Comparison of ENCODE assay signal across 8 cellular contexts in genomic region chr16:1677942-1678499, GRCh38. TPM values are rescaled to one million over a fixed set of nuclear protein-coding genes. Genes with fewer than 3 reads are reported as not detected.
DNase-seq lines count a peak whose midpoint lies in the region; ATAC-seq and TF ChIP-seq lines count a peak whose summit lies in the region.

JPT2 (plus strand) TSS chr16:1678279; CDS start chr16:1678313, 34 bp downstream.

- TF ChIP-seq CTCF in ascending aorta (IDR thresholded peaks at IDR 0.05) = no peak

- H3K36me3 ChIP-seq in ascending aorta (peaks cover 19 to 28% of the 10 kb centered on the region in 2 donors), aorta (ENCODE audit: control insufficient read depth in 1 of 2, insufficient read depth in 2 of 2, low read length in 1 of 2) (peaks cover 0 to 4% of the 10 kb centered on the region in 2 donors)

- ATAC-seq in GM18502 (IDR thresholded peaks at IDR 0.05; ENCODE audit: poor library complexity, unreplicated experiment) = peak; percentile 95
- ATAC-seq in HG02943 (IDR thresholded peaks at IDR 0.05; ENCODE audit: low read depth, unreplicated experiment) = peak; percentile 82
- ATAC-seq in aorta (ENCODE audit: low FRiP score) = peak; percentile 96

- 0% methylated on average over 63 to 79 of the region's 79 CpGs for WGBS in aorta, 2 donors

- H3K27me3 ChIP-seq in ascending aorta (no peaks in the 10 kb centered on the region), aorta (ENCODE audit: control insufficient read depth in 1 of 2, insufficient read depth in 2 of 2, low read length in 1 of 2) (no peaks in the 10 kb centered on the region)

- peak within 1 kb of the TSS; percentile 70 to 90 for H3K4me3 ChIP-seq in ascending aorta
- peak within 1 kb of the TSS; percentile 64 to 67 for H3K4me3 ChIP-seq in aorta (ENCODE audit: low read length in 2 of 2)

- H3K27ac ChIP-seq in ascending aorta = peak within 1 kb of the TSS; percentile 35 to 59
- H3K27ac ChIP-seq in aorta (ENCODE audit: low read depth in 1 of 2, low read length in 2 of 2) = no peak within 1 kb of the TSS

- no peaks in the 10 kb centered on the region for H3K9me3 ChIP-seq in ascending aorta
- H3K9me3 ChIP-seq in aorta (ENCODE audit: control insufficient read depth, low read length) = no peaks in the 10 kb centered on the region

- intact Hi-C loops in T-helper 2 cell treated with Interferon-gamma antibody and Interleukin-4, amounts not matched to agents 100 ng/mL and 5 ng/mL, for 36 hours (cut with micrococcal nuclease) = loop anchor here (1.0 kb wide), 3 partner anchors 27 to 148 kb away; partner anchors contain the start of genes CRAMP1, HAGH and IFT140
- intact Hi-C loops in ascending aorta (cut with DNase I) (loop anchor here (1.0 to 5.0 kb wide), 3 partner anchors 28 to 94 kb away; partner anchors contain the start of genes CRAMP1, EME2, IFT140 and MAPK8IP3), aorta (cut with DNase I) (loop anchor here in 1 of 2 donors (10.0 kb wide), 1 partner anchor 63 kb away; the partner anchor contains the start of genes CRAMP1 and IFT140)

- H3K4me1 ChIP-seq in ascending aorta (peaks cover 0 to 3% of the 10 kb centered on the region in 2 donors), aorta (ENCODE audit: control insufficient read depth in 1 of 2, insufficient read depth in 2 of 2, low read length in 2 of 2) (no peaks in the 10 kb centered on the region)

- DNase-seq in NCI-H1930 (lab: John Stamatoyannopoulos, UW) = peak; percentile 97 to 99
- peak; percentile 85 to 97 for DNase-seq in ascending aorta (ENCODE audit: low spot score in 2 of 2)
- DNase-seq in hepatic stellate cell (ENCODE audit: low spot score) = peak; percentile 100
- peak; percentile 91 for DNase-seq in renal cortical epithelial cell (ENCODE audit: low read depth)
- peak; percentile 97 to 98 for DNase-seq in aorta

RNA-seq across cellular contexts. Expression of gene JPT2, which starts in this region (rescaled TPM):
- total RNA-seq in T-helper 2 cell treated with Interferon-gamma antibody and Interleukin-4, amounts not matched to agents 100 ng/mL and 5 ng/mL, for 36 hours = 73.3 and 73.5 TPM in 2 replicates
- total RNA-seq in ascending aorta (18.3 TPM), renal cortical epithelial cell (149 and 284 TPM in 2 replicates), aorta (10 to 100 TPM; 28.3 to 30.8 TPM)
- polyA plus RNA-seq in aorta = 10 to 100 TPM; 14.2 to 15.7 TPM

Comparison
In these comparisons a context has a peak if more than half of its experiments do, and no peak if none do; other contexts are left out.
1. H3K27ac ChIP-seq: peak in ascending aorta (2 of 2); none in aorta (0 of 2).
2. Peak in every context shown above with its lines, with median percentiles within 50 percentile points of each other: ATAC-seq and DNase-seq.